ENCODE assay signal across 10 cellular contexts in genomic region chr1:19877821-19878636, GRCh38. TPM values are rescaled to one million over a fixed set of nuclear protein-coding genes. Genes with fewer than 3 reads are reported as not detected.
DNase-seq lines count a peak whose midpoint lies in the region; TF ChIP-seq lines count a peak whose summit lies in the region.
"Had no signal": no experiment of that assay in that cellular context is flagged by ENCODE, and none has a peak within 500 bp of the region (broad histone marks: within the 10 kb centered on the region; RNA-seq: fewer than 3 reads in every experiment).

No MANE protein-coding gene starts in this region.

- peak overlapping the region; percentile 6 to 72 for H3K27ac ChIP-seq in esophagus (ENCODE audit: low read depth in 2 of 2, low read length in 1 of 2)
- peak overlapping the region; percentile 80 for H3K27ac ChIP-seq in suprapubic skin

- H3K9me3 ChIP-seq in esophagus (ENCODE audit: control insufficient read depth in 2 of 2, insufficient read depth in 1 of 2, low read depth in 1 of 2, low read length in 1 of 2) (no peaks in the 10 kb centered on the region), suprapubic skin (no peaks in the 10 kb centered on the region)

- TF ChIP-seq POLR2A in suprapubic skin (IDR thresholded peaks at IDR 0.05) = no peak

- 48 to 60% methylated on average over 19 of the region's 19 CpGs for WGBS in esophagus, 2 donors
- WGBS in suprapubic skin = 44% methylated on average over 19 of the region's 19 CpGs

- in situ Hi-C loops in GM13976 (cut with MboI; ENCODE audit: low sequenced_read_pairs, unreplicated experiment) = no loop called here

- H3K4me3 ChIP-seq in esophagus (ENCODE audit: low read depth in 1 of 2, low read length in 2 of 2) = no peak overlapping the region
- peak overlapping the region; percentile 26 for H3K4me3 ChIP-seq in suprapubic skin

- TF ChIP-seq CTCF in suprapubic skin (IDR thresholded peaks at IDR 0.05) = no peak
- no peak for TF ChIP-seq CTCF in GM13976 (IDR thresholded peaks at IDR 0.05; ENCODE audit: borderline replicate concordance, control extremely low read depth, extremely low read depth, insufficient read depth, missing control alignments)

- no peaks in the 10 kb centered on the region for H3K4me1 ChIP-seq in esophagus (ENCODE audit: control insufficient read depth in 2 of 2, insufficient read depth in 2 of 2, low read length in 1 of 2)
- peaks cover 14% of the 10 kb centered on the region for H3K4me1 ChIP-seq in suprapubic skin

- no peaks in the 10 kb centered on the region for H3K27me3 ChIP-seq in esophagus (ENCODE audit: control insufficient read depth in 1 of 2, insufficient read depth in 2 of 2, low read length in 2 of 2)
- H3K27me3 ChIP-seq in suprapubic skin = peaks cover 17% of the 10 kb centered on the region

- TF ChIP-seq EP300 in suprapubic skin (IDR thresholded peaks at IDR 0.05) = no peak

- H3K36me3 ChIP-seq in esophagus (ENCODE audit: control insufficient read depth in 2 of 2, insufficient read depth in 2 of 2, low read length in 1 of 2) (no peaks in the 10 kb centered on the region), suprapubic skin (no peaks in the 10 kb centered on the region)

- DNase-seq in HT-29 (ENCODE audit: low spot score) (peak; percentile 21), NCI-H82 (lab: John Stamatoyannopoulos, UW) (peak; percentile 89), suprapubic skin (ENCODE audit: low spot score in 2 of 2) (no peak), activated gamma-delta T cell (lab: John Stamatoyannopoulos, UW) (no peak), UCSD-AML1 (lab: John Stamatoyannopoulos, UW; ENCODE audit: unreplicated experiment) (no peak), GM13976 (ENCODE audit: low spot score) (no peak)
- DNase-seq: activated CD4-positive, alpha-beta T cell treated with anti-CD3 and anti-CD28 coated beads, Interleukin-2, amount 50 U/mL, for 48 hours; Right ventricle myocardium superior had no signal

RNA-seq across cellular contexts. Expression of gene OTUD3, which starts 4.2 kb away (rescaled TPM):
- 3.7 and 4.5 TPM in 2 replicates for total RNA-seq in HT-29 (2014; rRNA removed; shearing (Covaris generic))
- polyA plus RNA-seq in esophagus = 1 to 10 TPM; 1.4 to 2.4 TPM
- total RNA-seq in suprapubic skin = 10 to 100 TPM in 2 of 4 donors, 1 to 10 TPM in 2; 5.1 to 11.8 (median 8.8) TPM

RNA-seq across cellular contexts. Expression of gene PLA2G2E, which starts 45.4 kb away (rescaled TPM):
- total RNA-seq in HT-29 (2014; rRNA removed; shearing (Covaris generic)) = 0.20 TPM in 1 of 2 replicates, not detected in the other
- not detected for polyA plus RNA-seq in esophagus
- 1 to 10 TPM in 1 of 4 donors, not detected in 3; 2.1 TPM for total RNA-seq in suprapubic skin
- total RNA-seq: pulmonary artery endothelial cell, Right ventricle myocardium superior had no signal

Comparison
In these comparisons a context has a peak if more than half of its experiments do, and no peak if none do; other contexts are left out.
1. DNase-seq: peak in HT-29 (single experiment) and NCI-H82 (single experiment); none in suprapubic skin (0 of 2), activated gamma-delta T cell (single experiment), UCSD-AML1 (single experiment) and GM13976 (single experiment).